In genomic region chr1:228238461-228238860, GRCh38 we compare ENCODE assay signal across 3 cellular contexts.
TF ChIP-seq lines count a peak whose summit lies in the region.

No MANE protein-coding gene starts in this region.

TF ChIP-seq in GM12891, 5 proteins besides CTCF, POLR2A, EP300 and RAD21:
- no peak for TF ChIP-seq PAX5 (IDR thresholded peaks at IDR 0.05; ENCODE audit: insufficient read depth, low read length, severe bottlenecking)
- TF ChIP-seq POLR2AphosphoS5 (IDR thresholded peaks at IDR 0.05; ENCODE audit: low read depth, low read length) = no peak
- TF ChIP-seq SPI1 (IDR thresholded peaks at IDR 0.05; ENCODE audit: low read depth, low read length) = no peak
- no peak for TF ChIP-seq POU2F2 (IDR thresholded peaks at IDR 0.05; ENCODE audit: low read depth, low read length)
- no peak for TF ChIP-seq TAF1 (IDR thresholded peaks at IDR 0.05; ENCODE audit: low read depth, low read length)

TF ChIP-seq in IMR-90, 13 proteins besides CTCF, POLR2A, EP300 and RAD21:
- no peak for TF ChIP-seq NFE2L2 (IDR thresholded peaks at IDR 0.05; ENCODE audit: low read depth, low read length)
- no peak for TF ChIP-seq RCOR1 (IDR thresholded peaks at IDR 0.05; ENCODE audit: insufficient replicate concordance, low read length)
- TF ChIP-seq USF2 (IDR thresholded peaks at IDR 0.05; ENCODE audit: low read depth, low read length) = no peak
- TF ChIP-seq SMC3 (IDR thresholded peaks at IDR 0.05; ENCODE audit: low read depth, low read length) = no peak
- no peak for TF ChIP-seq MXI1 (IDR thresholded peaks at IDR 0.05; ENCODE audit: borderline replicate concordance, low read depth, low read length)
- TF ChIP-seq ELK1 (IDR thresholded peaks at IDR 0.05; ENCODE audit: borderline replicate concordance, low read depth, low read length) = no peak
- TF ChIP-seq MAFK (IDR thresholded peaks at IDR 0.05; ENCODE audit: low read depth, low read length) = no peak
- TF ChIP-seq MAZ (IDR thresholded peaks at IDR 0.05; ENCODE audit: borderline replicate concordance, low read depth, low read length) = no peak
- TF ChIP-seq CEBPB (IDR thresholded peaks at IDR 0.05; ENCODE audit: low read depth, low read length) = no peak

TF ChIP-seq in H1, 55 proteins besides CTCF, POLR2A, EP300 and RAD21:
- TF ChIP-seq JUND (IDR thresholded peaks at IDR 0.05; ENCODE audit: low read length) = no peak
- no peak for TF ChIP-seq BRCA1 (IDR thresholded peaks at IDR 0.05; ENCODE audit: low read depth, low read length)
- TF ChIP-seq NRF1 (IDR thresholded peaks at IDR 0.05; ENCODE audit: low read depth, low read length) = no peak
- no peak for TF ChIP-seq EGR1 (IDR thresholded peaks at IDR 0.05; ENCODE audit: borderline replicate concordance, low read depth, low read length)
- TF ChIP-seq SIN3A (conservative IDR thresholded peaks at IDR 0.05 in 1 of 2, IDR thresholded peaks at IDR 0.05 in 1 of 2; ENCODE audit: low read depth in 1 of 2, low read length in 2 of 2) = no peak
- no peak for TF ChIP-seq E2F6 (IDR thresholded peaks at IDR 0.05)
- no peak for TF ChIP-seq FOSL1 (IDR thresholded peaks at IDR 0.05; ENCODE audit: insufficient read depth, low read depth, low read length)
- no peak for TF ChIP-seq YY1 (IDR thresholded peaks at IDR 0.05; ENCODE audit: low read depth, low read length)
- TF ChIP-seq CHD2 (IDR thresholded peaks at IDR 0.05; ENCODE audit: low read length) = no peak
- TF ChIP-seq GABPA (IDR thresholded peaks at IDR 0.05; ENCODE audit: borderline replicate concordance, insufficient read depth, low read length) = no peak
- no peak for TF ChIP-seq SP4 (IDR thresholded peaks at IDR 0.05; ENCODE audit: low read length)
- no peak for TF ChIP-seq NANOG (IDR thresholded peaks at IDR 0.05; ENCODE audit: insufficient read depth, low read depth, low read length, poor library complexity, severe bottlenecking)
